ENCODE assay signal across 8 cellular contexts in the genomic region with DNA sequence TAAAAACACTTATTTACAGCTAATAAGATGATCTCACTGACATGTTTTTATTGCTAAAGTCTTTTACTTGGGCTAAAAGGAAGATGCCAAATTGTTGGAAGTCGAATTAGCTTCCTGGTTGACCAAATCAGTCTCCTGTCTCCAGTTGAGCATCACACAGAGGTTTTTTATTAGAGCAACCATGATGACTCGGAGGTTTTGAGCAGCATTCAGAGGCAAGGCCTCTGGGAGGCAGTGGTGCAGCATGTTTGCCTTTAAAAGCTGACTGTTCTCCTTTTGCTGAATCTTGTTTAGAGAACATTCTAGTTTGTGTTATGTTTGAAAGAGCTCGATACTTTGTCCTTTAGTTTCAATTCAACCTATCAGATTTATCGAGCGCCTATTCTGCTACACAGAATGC. TPM values are rescaled to one million over a fixed set of nuclear protein-coding genes. Genes with fewer than 3 reads are reported as not detected.
DNase-seq lines count a peak whose midpoint lies in the region; ATAC-seq and TF ChIP-seq lines count a peak whose summit lies in the region.

No MANE protein-coding gene starts in this region.

- H3K27me3 ChIP-seq in BLaER1 (no peaks in the 10 kb centered on the region), Peyer's patch (peaks cover 0 to 20% of the 10 kb centered on the region in 2 donors), vagina (no peaks in the 10 kb centered on the region)

- H3K4me1 ChIP-seq in BLaER1 (peaks cover 10% of the 10 kb centered on the region; the same call in 1 of the 2 replicates), Peyer's patch (peaks cover 0 to 16% (median 8%) of the 10 kb centered on the region in 4 donors), vagina (peaks cover 22% of the 10 kb centered on the region)

- no peak overlapping the region for H3K9ac ChIP-seq in BLaER1

- DNase-seq in HEK293T (ENCODE audit: extremely low spot score) (peak; percentile 22), RPMI7951 (ENCODE audit: low read depth) (peak; percentile 58), fibroblast of the aortic adventitia (ENCODE audit: low read depth) (peak; percentile 70), pons (ENCODE audit: low spot score) (peak; percentile 95), Peyer's patch (no peak), vagina (ENCODE audit: extremely low spot score in 2 of 2) (no peak), T-cell (no peak)

- no peak overlapping the region for H3K27ac Mint-ChIP-seq in T-cell

- ATAC-seq in T-cell (replicated peaks in 1 of 4): no peak

- H3K9me3 Mint-ChIP-seq in T-cell: no peaks in the 10 kb centered on the region

- H3K4me3 ChIP-seq in BLaER1 (no peak overlapping the region), fibroblast of the aortic adventitia (ENCODE audit: low read depth, low read length) (peak overlapping the region; percentile 11), Peyer's patch (no peak overlapping the region), vagina (no peak overlapping the region)

- intact Hi-C loops in vagina (cut with DNase I): no loop called here

- POLR2A ChIA-PET in HEK293T (lab: Yijun Ruan, JAX) (interaction anchor here (1.2 to 5.3 kb wide), 4 partner anchors 9 to 102 kb away, joined by 3 to 36 read pairs (median 6); no protein-coding TSS in a partner anchor), T-cell (lab: Charles Lee) (no interaction called here)

- CTCF ChIA-PET in HEK293T (lab: Yijun Ruan, JAX) (interaction anchor here (0.5 to 1.2 kb wide), 5 partner anchors 43 to 624 kb away, joined by 3 to 4 read pairs (median 3); no protein-coding TSS in a partner anchor), T-cell (lab: Charles Lee) (interaction anchor here in 1 of 2 donors (1.0 kb wide), 1 partner anchor 384 kb away, joined by 3 read pairs; no protein-coding TSS in a partner anchor)

- TF ChIP-seq POLR2A in Peyer's patch (IDR thresholded peaks at IDR 0.05) (no peak), vagina (IDR thresholded peaks at IDR 0.05) (no peak)

- H3K27ac ChIP-seq in BLaER1: no peak overlapping the region
- H3K27ac ChIP-seq in Peyer's patch: no peak overlapping the region
- no peak overlapping the region for H3K27ac ChIP-seq in vagina

- peak; percentile 53 for TF ChIP-seq CTCF in fibroblast of the aortic adventitia (IDR thresholded peaks at IDR 0.05; ENCODE audit: insufficient read depth, low read length)
- TF ChIP-seq CTCF in Peyer's patch (IDR thresholded peaks at IDR 0.05): peak in 3 of 6 experiments; percentile 12 to 21 (median 18)
- no peak for TF ChIP-seq CTCF in vagina (IDR thresholded peaks at IDR 0.05)

- no peaks in the 10 kb centered on the region for H3K36me3 Mint-ChIP-seq in T-cell

- no peaks in the 10 kb centered on the region for H4K20me1 ChIP-seq in BLaER1

- H3K4me3 Mint-ChIP-seq in T-cell: peak overlapping the region in 1 of 3 donors; percentile 69

- peaks cover 5 to 13% (median 12%) of the 10 kb centered on the region in 3 donors for H3K4me1 Mint-ChIP-seq in T-cell

- H3K9me3 ChIP-seq in BLaER1: peaks cover 16% of the 10 kb centered on the region
- H3K9me3 ChIP-seq in Peyer's patch: no peaks in the 10 kb centered on the region
- no peaks in the 10 kb centered on the region for H3K9me3 ChIP-seq in vagina

- peaks cover 36% of the 10 kb centered on the region for H3K36me3 ChIP-seq in BLaER1
- no peaks in the 10 kb centered on the region for H3K36me3 ChIP-seq in Peyer's patch
- H3K36me3 ChIP-seq in vagina: peaks cover 0 to 10% of the 10 kb centered on the region in 2 donors

- H3K27me3 Mint-ChIP-seq in T-cell: peaks cover 43 to 49% of the 10 kb centered on the region in 2 donors

- peak overlapping the region; percentile 73 for H3K4me2 ChIP-seq in BLaER1

TF ChIP-seq in HEK293T, 16 proteins besides CTCF, POLR2A, EP300 and RAD21:
- TF ChIP-seq CTBP1 (IDR thresholded peaks at IDR 0.05; ENCODE audit: borderline replicate concordance) (no peak), TARDBP (IDR thresholded peaks at IDR 0.05) (no peak), FOXA1 (IDR thresholded peaks at IDR 0.05) (no peak), ELF4 (IDR thresholded peaks at IDR 0.05) (no peak), NFRKB (IDR thresholded peaks at IDR 0.05) (no peak), BHLHE40 (IDR thresholded peaks at IDR 0.05; ENCODE audit: borderline replicate concordance) (no peak), ZNF384 (IDR thresholded peaks at IDR 0.05) (no peak), SUZ12 (IDR thresholded peaks at IDR 0.05) (no peak)
- TF ChIP-seq, protein P1, sequence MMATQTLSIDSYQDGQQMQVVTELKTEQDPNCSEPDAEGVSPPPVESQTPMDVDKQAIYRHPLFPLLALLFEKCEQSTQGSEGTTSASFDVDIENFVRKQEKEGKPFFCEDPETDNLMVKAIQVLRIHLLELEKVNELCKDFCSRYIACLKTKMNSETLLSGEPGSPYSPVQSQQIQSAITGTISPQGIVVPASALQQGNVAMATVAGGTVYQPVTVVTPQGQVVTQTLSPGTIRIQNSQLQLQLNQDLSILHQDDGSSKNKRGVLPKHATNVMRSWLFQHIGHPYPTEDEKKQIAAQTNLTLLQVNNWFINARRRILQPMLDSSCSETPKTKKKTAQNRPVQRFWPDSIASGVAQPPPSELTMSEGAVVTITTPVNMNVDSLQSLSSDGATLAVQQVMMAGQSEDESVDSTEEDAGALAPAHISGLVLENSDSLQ (IDR thresholded peaks at IDR 0.05): no peak

RNA-seq across cellular contexts. Expression of a gene that starts 2.1 kb away (rescaled TPM):
- 87.5 and 98.2 TPM in 2 replicates for total RNA-seq in RPMI7951 (2014; rRNA removed; shearing (Covaris generic))
- total RNA-seq in fibroblast of the aortic adventitia (ENCODE audit: low replicate concordance) (765 and 2,143 TPM in 2 replicates), Peyer's patch (10 to 100 TPM in 3 of 4 donors, 1 to 10 TPM in 1; 7.0 to 61.1 (median 19.0) TPM), vagina (174 TPM), T-cell (1 to 10 TPM in 3 of 5 donors, not detected in 2; 1.2 to 2.1 (median 1.6) TPM)

RNA-seq across cellular contexts. Expression of a gene that starts 44.4 kb away (rescaled TPM):
- total RNA-seq in RPMI7951 (2014; rRNA removed; shearing (Covaris generic)): 39.1 and 54.3 TPM in 2 replicates
- total RNA-seq in fibroblast of the aortic adventitia (ENCODE audit: low replicate concordance): 41.5 and 75.8 TPM in 2 replicates
- 10 to 100 TPM; 47.5 to 99.9 (median 57.5) TPM for total RNA-seq in Peyer's patch
- total RNA-seq in vagina: 68.8 TPM
- 1 to 10 TPM in 1 of 5 donors, under 1 TPM in 4; 0.23 to 1.6 (median 0.70) TPM for total RNA-seq in T-cell

Comparison
In these comparisons a context has a peak if more than half of its experiments do, and no peak if none do; other contexts are left out.
1. DNase-seq: peak in HEK293T (single experiment), RPMI7951 (single experiment), fibroblast of the aortic adventitia (single experiment) and pons (single experiment); none in Peyer's patch (0 of 3), vagina (0 of 2) and T-cell (0 of 34).
2. RNA of a gene that starts 44.4 kb away (total RNA-seq): 41.5 to 75.8 TPM in fibroblast of the aortic adventitia, 68.8 TPM in vagina (single experiment), 47.5 to 99.9 TPM in Peyer's patch and 39.1 to 54.3 TPM in RPMI7951; 0.23 to 1.6 TPM in T-cell; every median in the first group is over 10 times any median in the second.